8 cellular contexts compared by ENCODE assay signal in the genomic region with DNA sequence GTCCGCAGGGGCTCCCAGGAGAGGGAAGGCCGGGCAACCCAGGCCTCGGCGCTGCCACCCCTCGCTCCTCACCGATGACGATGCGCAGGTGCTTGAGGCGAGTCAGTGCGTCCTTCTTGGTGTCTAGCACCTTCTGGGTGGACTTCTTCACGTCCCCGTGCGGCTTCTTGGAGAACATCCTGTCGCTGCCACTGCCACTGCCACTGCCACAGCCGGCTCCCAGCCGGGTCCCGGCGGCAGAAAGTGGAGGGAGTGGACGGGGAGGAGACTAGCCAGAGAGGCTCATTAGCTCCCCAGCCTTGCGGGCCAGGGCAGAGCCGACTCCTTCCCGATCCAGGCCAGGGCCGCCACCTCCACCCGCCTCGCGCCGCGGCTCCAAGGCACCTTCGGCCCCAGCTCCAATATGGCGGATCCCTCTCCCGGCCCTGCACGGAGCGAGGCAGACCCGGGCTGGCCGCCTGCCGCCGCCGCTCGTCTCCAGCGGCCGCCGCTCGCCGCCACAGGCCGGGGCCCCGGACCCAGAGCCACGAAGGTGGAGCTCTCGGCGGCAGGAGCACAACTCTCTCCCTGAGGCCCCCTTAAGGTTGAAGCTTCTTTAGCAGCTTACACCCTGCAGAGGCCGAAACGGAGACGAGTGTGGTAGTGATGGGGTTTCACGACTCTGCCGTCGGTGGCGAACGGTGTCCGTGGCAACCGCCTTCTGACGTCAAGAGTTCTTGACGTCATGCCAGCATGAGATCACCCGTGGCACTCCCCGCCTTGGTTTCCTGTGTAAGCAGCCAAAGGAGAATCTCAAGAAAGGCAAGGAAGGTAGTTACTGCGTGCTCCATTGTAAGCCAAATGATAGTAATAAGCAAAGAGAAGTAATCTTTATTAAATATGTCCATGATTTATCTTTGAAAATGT. TPM values are rescaled to one million over a fixed set of nuclear protein-coding genes. Genes with fewer than 3 reads are reported as not detected.
DNase-seq lines count a peak whose midpoint lies in the region; ATAC-seq and TF ChIP-seq lines count a peak whose summit lies in the region.
"Not testable (repeated sequence)": the region's sequence is repeated elsewhere in the genome, so short reads cannot be mapped to it uniquely, and the experiment has no call there.

A gene (minus strand): TSS at position 638 of the 906 bp plus-strand sequence. CDS start 460 bp downstream, at position 178.

- H3K27ac Mint-ChIP-seq in WTC11 = peak within 1 kb of the TSS; percentile 90

- POLR2A ChIA-PET in WTC11 (lab: Charles Lee) = interaction anchor here (0.8 to 1.4 kb wide), 2 partner anchors 10 to 18 kb away, joined by 3 to 12 read pairs; a partner anchor contains a TSS

- H2AFZ ChIP-seq in smooth muscle cell (ENCODE audit: low read depth) = peak within 1 kb of the TSS; percentile 93

- peak within 1 kb of the TSS; percentile 99 for H3K4me2 ChIP-seq in smooth muscle cell

- not testable (repeated sequence) for H3F3A ChIP-seq in smooth muscle cell (ENCODE audit: low read depth)

- peak; percentile 98 for ATAC-seq in GM18909 (IDR thresholded peaks at IDR 0.05; ENCODE audit: poor library complexity, unreplicated experiment)
- peak; percentile 97 for ATAC-seq in HG03175 (IDR thresholded peaks at IDR 0.05; ENCODE audit: unreplicated experiment)
- peak; percentile 99 for ATAC-seq in WTC11

- CTCF ChIA-PET in WTC11 (lab: Charles Lee) = interaction anchor here (0.6 to 5.1 kb wide), 5 partner anchors 9 to 404 kb away, joined by 3 to 25 read pairs (median 3); a partner anchor contains a TSS

- DNase-seq in AG09309 (ENCODE audit: low read depth) (peak; percentile 95), NCI-H2227 treated with DMSO at 0.1 percent for 48 hours (lab: John Stamatoyannopoulos, UW) (peak; percentile 92), WTC11 (ENCODE audit: low spot score) (peak; percentile 88), cardiac fibroblast (ENCODE audit: low read depth in 2 of 2) (peak; percentile 99), iPS-NIHi7 (ENCODE audit: extremely low spot score) (peak; percentile 84), smooth muscle cell (lab: John Stamatoyannopoulos, UW; ENCODE audit: unreplicated experiment) (peak; percentile 62)

- peaks cover 34% of the 10 kb centered on the region for H4K20me1 ChIP-seq in smooth muscle cell (ENCODE audit: low read depth)

- H3K27me3 ChIP-seq in smooth muscle cell (ENCODE audit: low read depth) = not testable (repeated sequence)

- H3K36me3 ChIP-seq in smooth muscle cell (ENCODE audit: low read depth) = not testable (repeated sequence)

- H3K4me3 Mint-ChIP-seq in WTC11 = peak within 1 kb of the TSS; percentile 95

- H3K27me3 Mint-ChIP-seq in WTC11 (ENCODE audit: low read depth) = not testable (repeated sequence)

- H3K79me2 ChIP-seq in smooth muscle cell (ENCODE audit: low read depth) = peaks cover 39% of the 10 kb centered on the region

- H3K4me1 ChIP-seq in smooth muscle cell (ENCODE audit: low read depth) = peaks cover 14% of the 10 kb centered on the region

- peak within 1 kb of the TSS; percentile 56 for H3K4me3 ChIP-seq in AG09309 (ENCODE audit: control insufficient read depth, low read depth, low read length)
- H3K4me3 ChIP-seq in cardiac fibroblast (replicated peaks in 1 of 2; ENCODE audit: low read depth in 2 of 2, low read length in 2 of 2) = peak within 1 kb of the TSS; percentile 72 to 84
- H3K4me3 ChIP-seq in smooth muscle cell = peak within 1 kb of the TSS; percentile 92

- TF ChIP-seq CTCF in AG09309 (IDR thresholded peaks at IDR 0.05; ENCODE audit: control insufficient read depth, insufficient read depth, low read depth, low read length, missing control alignments) (peak; percentile 45), cardiac fibroblast (IDR thresholded peaks at IDR 0.05; ENCODE audit: low read depth, low read length) (peak; percentile 44), smooth muscle cell (IDR thresholded peaks at IDR 0.05; ENCODE audit: borderline replicate concordance, insufficient read depth, poor library complexity, severe bottlenecking) (peak; percentile 17)
- TF ChIP-seq CTCF in WTC11 (IDR thresholded peaks at IDR 0.05) = not testable (repeated sequence)

- not testable (repeated sequence) for H3K36me3 Mint-ChIP-seq in WTC11

- H3K9ac ChIP-seq in smooth muscle cell (ENCODE audit: low read depth) = peak within 1 kb of the TSS; percentile 79

- H3K9me3 ChIP-seq in smooth muscle cell (replicated peaks; ENCODE audit: low read depth) = not testable (repeated sequence)

- 2% methylated on average over 49 of the region's 64 CpGs for WGBS in smooth muscle cell (ENCODE audit: low lambda C conversion rate)

- H3K9me3 Mint-ChIP-seq in WTC11 = not testable (repeated sequence)

- peak within 1 kb of the TSS; percentile 81 for H3K27ac ChIP-seq in smooth muscle cell (ENCODE audit: low read depth)

- peaks cover 15% of the 10 kb centered on the region for H3K4me1 Mint-ChIP-seq in WTC11

TF ChIP-seq in WTC11, 78 proteins besides CTCF, POLR2A, EP300 and RAD21:
- TF ChIP-seq, protein P1, sequence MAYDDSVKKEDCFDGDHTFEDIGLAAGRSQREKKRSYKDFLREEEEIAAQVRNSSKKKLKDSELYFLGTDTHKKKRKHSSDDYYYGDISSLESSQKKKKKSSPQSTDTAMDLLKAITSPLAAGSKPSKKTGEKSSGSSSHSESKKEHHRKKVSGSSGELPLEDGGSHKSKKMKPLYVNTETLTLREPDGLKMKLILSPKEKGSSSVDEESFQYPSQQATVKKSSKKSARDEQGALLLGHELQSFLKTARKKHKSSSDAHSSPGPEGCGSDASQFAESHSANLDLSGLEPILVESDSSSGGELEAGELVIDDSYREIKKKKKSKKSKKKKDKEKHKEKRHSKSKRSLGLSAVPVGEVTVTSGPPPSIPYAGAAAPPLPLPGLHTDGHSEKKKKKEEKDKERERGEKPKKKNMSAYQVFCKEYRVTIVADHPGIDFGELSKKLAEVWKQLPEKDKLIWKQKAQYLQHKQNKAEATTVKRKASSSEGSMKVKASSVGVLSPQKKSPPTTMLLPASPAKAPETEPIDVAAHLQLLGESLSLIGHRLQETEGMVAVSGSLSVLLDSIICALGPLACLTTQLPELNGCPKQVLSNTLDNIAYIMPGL (CRISPR knock-in tag; IDR thresholded peaks at IDR 0.05) = peak; percentile 90
- TF ChIP-seq SP1 (CRISPR knock-in tag; conservative IDR thresholded peaks at IDR 0.05) = peak; percentile 28; the same call in 1 of the 2 replicates
- TF ChIP-seq CREM (CRISPR knock-in tag; IDR thresholded peaks at IDR 0.05) = peak; percentile 94
- peak; percentile 100 for TF ChIP-seq ZBTB21 (CRISPR knock-in tag; IDR thresholded peaks at IDR 0.05; ENCODE audit: borderline replicate concordance)
- TF ChIP-seq ELF4 (CRISPR knock-in tag; IDR thresholded peaks at IDR 0.05; ENCODE audit: low read depth) = 0 out of 2 replicates have a peak, but pooled peaks have one; percentile 32
- peak; percentile 50; the same call in 1 of the 2 replicates for TF ChIP-seq GABPB1 (CRISPR knock-in tag; IDR thresholded peaks at IDR 0.05)
- TF ChIP-seq, protein P2, sequence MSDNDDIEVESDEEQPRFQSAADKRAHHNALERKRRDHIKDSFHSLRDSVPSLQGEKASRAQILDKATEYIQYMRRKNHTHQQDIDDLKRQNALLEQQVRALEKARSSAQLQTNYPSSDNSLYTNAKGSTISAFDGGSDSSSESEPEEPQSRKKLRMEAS (CRISPR knock-in tag; IDR thresholded peaks at IDR 0.05) = 0 out of 2 replicates have a peak, but pooled peaks have one; percentile 28

RNA-seq across cellular contexts. Expression of the gene that starts here (rescaled TPM):
- total RNA-seq in WTC11 (2021) (28.8 to 31.7 TPM (median 29.3 TPM) in 3 replicates), smooth muscle cell (25.4 and 43.5 TPM in 2 replicates)
- polyA plus RNA-seq in smooth muscle cell = 5.4 and 11.3 TPM in 2 replicates

Comparison
In these comparisons a context has a peak if more than half of its experiments do, and no peak if none do; other contexts are left out.
1. Peak in every context shown above with its lines: DNase-seq, ATAC-seq, H3K4me3 ChIP-seq and H3K27ac ChIP-seq.